ENCODE assay signal across 21 cellular contexts in genomic region chr20:19110866-19111460, GRCh38.
A peak's percentile ranks its signal among the peaks of the same experiment; 100 is the strongest.
DNase-seq lines count a peak whose midpoint lies in the region; ATAC-seq and TF ChIP-seq lines count a peak whose summit lies in the region.
"Had no signal": no experiment of that assay in that cellular context is flagged by ENCODE, and none has a peak within 500 bp of the region (broad histone marks: within the 10 kb centered on the region; RNA-seq: fewer than 3 reads in every experiment).

No MANE protein-coding gene starts in this region.

- H3K27me3 ChIP-seq in muscle layer of colon (ENCODE audit: control insufficient read depth in 1 of 2, insufficient read depth in 2 of 2, low read length in 2 of 2) (no peaks in the 10 kb centered on the region), dorsolateral prefrontal cortex (no peaks in the 10 kb centered on the region)

- no peak for ATAC-seq in HG03378 (IDR thresholded peaks at IDR 0.05; ENCODE audit: unreplicated experiment)
- ATAC-seq: SK-N-SH treated with all-trans-retinoic acid at 6 μM for 48 hours, T-cell had no signal

- DNase-seq in NCI-H1092 treated with DMSO at 0.1 percent for 48 hours (lab: John Stamatoyannopoulos, UW) (peak; percentile 34), NCI-H1092 (lab: John Stamatoyannopoulos, UW) (no peak), NCI-H187 (lab: John Stamatoyannopoulos, UW) (peak; percentile 29 to 30), NCI-H510A treated with DMSO at 0.1 percent for 48 hours (lab: John Stamatoyannopoulos, UW) (peak; percentile 84), dorsolateral prefrontal cortex (no peak)
- no peak for DNase-seq in NK-92 treated with Interleukin-12 subunit alpha and Interleukin-12 subunit beta, amount 100 ng/mL, for 24 hours (lab: John Stamatoyannopoulos, UW)
- DNase-seq: AML-193, HFFc6, KG1, NCI-H1930, NCI-H446, NCI-H82, PC-9, SIG-M5, T-cell had no signal

- peaks cover 14% of the 10 kb centered on the region for H3K4me1 ChIP-seq in muscle layer of colon (ENCODE audit: insufficient read depth, low read length)

- H3K9ac ChIP-seq in muscle layer of colon (ENCODE audit: low read length) = no peak overlapping the region

- H3K36me3 ChIP-seq in muscle layer of colon (ENCODE audit: insufficient read depth, low read length) = no peaks in the 10 kb centered on the region

- intact Hi-C loops in dorsolateral prefrontal cortex (cut with DNase I) = no loop called here

- H3K4me3 ChIP-seq in muscle layer of colon (ENCODE audit: low read depth in 1 of 2, low read length in 2 of 2) (no peak overlapping the region), dorsolateral prefrontal cortex (no peak overlapping the region)
- H3K4me3 ChIP-seq: PC-9 had no signal

- no peaks in the 10 kb centered on the region for H3K9me3 ChIP-seq in muscle layer of colon (ENCODE audit: low read length)

- TF ChIP-seq CTCF in dorsolateral prefrontal cortex (IDR thresholded peaks at IDR 0.05 in 54 of 56, conservative IDR thresholded peaks at IDR 0.05 in 2 of 56; ENCODE audit: low read depth in 1 of 56, partially characterized antibody in 56 of 56) = no peak

- H3K27ac ChIP-seq in muscle layer of colon (ENCODE audit: low read depth, low read length) = peak overlapping the region; percentile 27
- H3K27ac ChIP-seq in dorsolateral prefrontal cortex = no peak overlapping the region
- H3K27ac ChIP-seq: 22Rv1, C4-2B, PC-9, RWPE1 had no signal

Comparison
In these comparisons a context has a peak if more than half of its experiments do, and no peak if none do; other contexts are left out.
1. DNase-seq: peak in NCI-H1092 treated with DMSO at 0.1 percent for 48 hours (single experiment), NCI-H187 (2 of 2) and NCI-H510A treated with DMSO at 0.1 percent for 48 hours (single experiment); none in NCI-H1092 (single experiment), dorsolateral prefrontal cortex (0 of 10) and NK-92 treated with Interleukin-12 subunit alpha and Interleukin-12 subunit beta, amount 100 ng/mL, for 24 hours (single experiment).